ENCODE assay signal across 9 cellular contexts in the genomic region with DNA sequence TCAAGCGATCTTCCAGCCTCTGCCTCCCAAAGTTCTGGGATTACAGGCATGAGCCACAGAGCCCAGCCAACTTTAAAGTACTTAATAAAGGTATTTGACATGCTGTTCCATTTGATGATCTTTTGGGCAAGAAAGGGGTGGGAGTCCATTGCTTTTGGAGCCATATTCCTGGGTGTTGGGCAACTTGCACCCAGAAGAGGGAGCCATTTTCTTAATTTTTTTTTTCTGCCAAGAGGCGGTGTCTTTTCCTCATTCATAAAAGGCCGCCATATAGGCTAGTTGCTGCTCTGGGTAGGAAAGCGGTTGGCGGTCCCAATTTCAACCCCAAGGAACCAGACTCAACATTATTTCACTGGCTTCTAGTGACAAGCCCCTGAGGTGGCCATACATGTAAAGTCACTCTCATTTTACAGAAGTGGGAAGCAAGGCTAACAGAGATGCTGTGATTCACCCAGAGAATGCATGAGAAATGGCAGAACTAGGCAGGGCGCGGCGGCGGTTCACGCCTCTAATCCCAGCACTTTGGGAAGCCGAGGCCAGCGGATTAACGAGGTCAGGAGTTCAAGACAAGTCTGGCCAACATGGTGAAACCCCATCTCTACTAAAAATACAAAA.
A peak's percentile ranks its signal among the peaks of the same experiment; 100 is the strongest.
DNase-seq lines count a peak whose midpoint lies in the region; ATAC-seq, FAIRE-seq and TF ChIP-seq lines count a peak whose summit lies in the region.
"Had no signal": no experiment of that assay in that cellular context is flagged by ENCODE, and none has a peak within 500 bp of the region (broad histone marks: within the 10 kb centered on the region; RNA-seq: fewer than 3 reads in every experiment).

No MANE protein-coding gene starts in this region.

- intact Hi-C loops in Right ventricle myocardium inferior (cut with DNase I), result no loop called here
- intact Hi-C loops in naive thymus-derived CD4-positive, alpha-beta T cell (cut with micrococcal nuclease), result no loop called here

- H3F3A ChIP-seq in smooth muscle cell (ENCODE audit: low read depth), result no peaks in the 10 kb centered on the region

- H3K36me3 ChIP-seq in cardiac muscle cell (no peaks in the 10 kb centered on the region), smooth muscle cell (ENCODE audit: low read depth) (no peaks in the 10 kb centered on the region)
- H3K36me3 ChIP-seq in naive thymus-derived CD4-positive, alpha-beta T cell (ENCODE audit: control insufficient read depth in 2 of 3, insufficient read depth in 3 of 3, low read length in 3 of 3), result no peaks in the 10 kb centered on the region
- H3K36me3 ChIP-seq: tibial nerve had no signal

- DNase-seq in cardiac muscle cell (ENCODE audit: low read depth in 1 of 2, low spot score in 1 of 2), result peak; percentile 36 to 55
- no peak for DNase-seq in Right ventricle myocardium inferior (ENCODE audit: missing footprints)
- peak; percentile 15 to 34 for DNase-seq in NOMO-1 (lab: John Stamatoyannopoulos, UW; ENCODE audit: unreplicated experiment in 2 of 2)
- peak; percentile 21 for DNase-seq in endothelial cell (ENCODE audit: low spot score)
- no peak for DNase-seq in smooth muscle cell (lab: John Stamatoyannopoulos, UW; ENCODE audit: unreplicated experiment)
- DNase-seq in naive thymus-derived CD4-positive, alpha-beta T cell, result no peak
- DNase-seq in frontal cortex (ENCODE audit: low spot score in 2 of 2), result no peak

- no peak overlapping the region for H2AFZ ChIP-seq in smooth muscle cell (ENCODE audit: low read depth)

- no peaks in the 10 kb centered on the region for H3K79me2 ChIP-seq in smooth muscle cell (ENCODE audit: low read depth)

- no peaks in the 10 kb centered on the region for H3K9me3 Mint-ChIP-seq in endothelial cell (ENCODE audit: unreplicated experiment)
- H3K9me3 Mint-ChIP-seq in naive thymus-derived CD4-positive, alpha-beta T cell, result peaks cover 0 to 4% (median 0%) of the 10 kb centered on the region in 11 donors

- POLR2A ChIA-PET in naive thymus-derived CD4-positive, alpha-beta T cell (lab: Charles Lee), result no interaction called here

- no peaks in the 10 kb centered on the region for H3K27me3 Mint-ChIP-seq in endothelial cell (ENCODE audit: unreplicated experiment)
- H3K27me3 Mint-ChIP-seq in naive thymus-derived CD4-positive, alpha-beta T cell, result peaks cover 0 to 30% (median 16%) of the 10 kb centered on the region in 5 donors

- H3K4me1 ChIP-seq in cardiac muscle cell (ENCODE audit: low read depth) (no peaks in the 10 kb centered on the region), smooth muscle cell (ENCODE audit: low read depth) (no peaks in the 10 kb centered on the region)
- no peaks in the 10 kb centered on the region for H3K4me1 ChIP-seq in naive thymus-derived CD4-positive, alpha-beta T cell (ENCODE audit: control insufficient read depth in 2 of 2, insufficient read depth in 2 of 2, low read length in 2 of 2)
- H3K4me1 ChIP-seq: tibial nerve had no signal

- H3K9me3 ChIP-seq in cardiac muscle cell (ENCODE audit: low read depth), result no peaks in the 10 kb centered on the region
- H3K9me3 ChIP-seq in smooth muscle cell (replicated peaks; ENCODE audit: low read depth), result no peaks in the 10 kb centered on the region
- no peaks in the 10 kb centered on the region for H3K9me3 ChIP-seq in naive thymus-derived CD4-positive, alpha-beta T cell (ENCODE audit: control insufficient read depth in 2 of 3, low read length in 3 of 3)

- H3K4me3 ChIP-seq in cardiac muscle cell (no peak overlapping the region), smooth muscle cell (no peak overlapping the region)
- no peak overlapping the region for H3K4me3 ChIP-seq in naive thymus-derived CD4-positive, alpha-beta T cell (ENCODE audit: low read length)
- H3K4me3 ChIP-seq: tibial nerve had no signal

- H3K36me3 Mint-ChIP-seq in endothelial cell (ENCODE audit: low read depth, unreplicated experiment), result no peaks in the 10 kb centered on the region
- H3K36me3 Mint-ChIP-seq in naive thymus-derived CD4-positive, alpha-beta T cell, result no peaks in the 10 kb centered on the region

- no peak for ATAC-seq in Right ventricle myocardium inferior
- no peak for ATAC-seq in GM18502 (IDR thresholded peaks at IDR 0.05; ENCODE audit: poor library complexity, unreplicated experiment)
- no peak for ATAC-seq in naive thymus-derived CD4-positive, alpha-beta T cell

- no peak overlapping the region for H3K9ac ChIP-seq in smooth muscle cell (ENCODE audit: low read depth)

- no peak overlapping the region for H3K4me3 Mint-ChIP-seq in endothelial cell (ENCODE audit: unreplicated experiment)
- no peak overlapping the region for H3K4me3 Mint-ChIP-seq in naive thymus-derived CD4-positive, alpha-beta T cell

- whole genome bisulfite sequencing in smooth muscle cell (ENCODE audit: low lambda C conversion rate), result 75% methylated on average over 13 of the region's 13 CpGs

- CTCF ChIA-PET in naive thymus-derived CD4-positive, alpha-beta T cell (lab: Charles Lee), result no interaction called here

- no peak for FAIRE-seq in frontal cortex (lab: Jason Lieb, UNC)

- no peak overlapping the region for H3K4me2 ChIP-seq in smooth muscle cell

- no peaks in the 10 kb centered on the region for H4K20me1 ChIP-seq in smooth muscle cell (ENCODE audit: low read depth)

- H3K4me1 Mint-ChIP-seq in endothelial cell (ENCODE audit: unreplicated experiment), result no peaks in the 10 kb centered on the region
- H3K4me1 Mint-ChIP-seq in naive thymus-derived CD4-positive, alpha-beta T cell, result no peaks in the 10 kb centered on the region

- H3K27me3 ChIP-seq in cardiac muscle cell (no peaks in the 10 kb centered on the region), smooth muscle cell (ENCODE audit: low read depth) (no peaks in the 10 kb centered on the region)
- H3K27me3 ChIP-seq in naive thymus-derived CD4-positive, alpha-beta T cell (ENCODE audit: control insufficient read depth in 2 of 2, insufficient read depth in 2 of 2, low read length in 2 of 2), result no peaks in the 10 kb centered on the region
- H3K27me3 ChIP-seq: tibial nerve had no signal

- no peak overlapping the region for H3K27ac ChIP-seq in cardiac muscle cell
- H3K27ac ChIP-seq in smooth muscle cell (ENCODE audit: low read depth), result no peak overlapping the region
- no peak overlapping the region for H3K27ac ChIP-seq in naive thymus-derived CD4-positive, alpha-beta T cell (ENCODE audit: low read depth, low read length)
- H3K27ac ChIP-seq: tibial nerve had no signal

- TF ChIP-seq CTCF in cardiac muscle cell (IDR thresholded peaks at IDR 0.05; ENCODE audit: low read depth, low read length) (peak; percentile 69), endothelial cell (IDR thresholded peaks at IDR 0.05; ENCODE audit: unreplicated experiment) (peak; percentile 67), smooth muscle cell (IDR thresholded peaks at IDR 0.05; ENCODE audit: borderline replicate concordance, insufficient read depth, poor library complexity, severe bottlenecking) (peak; percentile 49)

- peak overlapping the region; percentile 52 for H3K27ac Mint-ChIP-seq in endothelial cell (ENCODE audit: unreplicated experiment)
- H3K27ac Mint-ChIP-seq in naive thymus-derived CD4-positive, alpha-beta T cell, result no peak overlapping the region

Comparison
In these comparisons a context has a peak if more than half of its experiments do, and no peak if none do; other contexts are left out.
1. DNase-seq: peak in cardiac muscle cell (2 of 2), NOMO-1 (2 of 2) and endothelial cell (single experiment); none in Right ventricle myocardium inferior (single experiment), smooth muscle cell (single experiment), naive thymus-derived CD4-positive, alpha-beta T cell (0 of 9) and frontal cortex (0 of 2).
2. Peak in every context shown above with its lines, with median percentiles within 50 percentile points of each other: CTCF ChIP-seq.